In the genomic region with DNA sequence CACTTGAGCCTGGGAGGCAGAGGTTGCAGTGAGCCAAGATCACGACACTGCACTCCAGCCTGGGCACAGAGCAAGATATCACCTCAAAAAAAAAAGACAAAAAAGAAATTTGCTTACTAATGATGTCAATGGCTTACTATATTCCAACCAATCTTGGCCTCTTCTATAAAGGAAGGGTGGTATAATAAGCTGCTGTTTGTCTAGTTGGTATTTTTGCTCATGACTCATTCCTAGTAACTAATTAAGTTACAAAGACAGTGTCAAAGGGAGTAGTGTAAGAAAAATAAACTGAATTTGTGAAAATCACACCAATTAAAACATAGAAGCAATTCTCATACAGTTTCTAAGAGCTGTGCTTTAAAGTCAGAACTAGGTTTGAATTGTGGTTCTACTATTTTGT, we compare ENCODE assay signal across 20 cellular contexts.
DNase-seq lines count a peak whose midpoint lies in the region; ATAC-seq, FAIRE-seq and TF ChIP-seq lines count a peak whose summit lies in the region.
"Had no signal": no experiment of that assay in that cellular context is flagged by ENCODE, and none has a peak within 500 bp of the region (broad histone marks: within the 10 kb centered on the region; RNA-seq: fewer than 3 reads in every experiment).

No MANE protein-coding gene starts in this region.

- no peak for TF ChIP-seq CTCF in IMR-90 (conservative IDR thresholded peaks at IDR 0.05; ENCODE audit: low read depth, low read length)
- TF ChIP-seq CTCF in kidney (IDR thresholded peaks at IDR 0.05; ENCODE audit: borderline replicate concordance, extremely low read depth, insufficient read depth) = no peak
- TF ChIP-seq CTCF in GM20000 (IDR thresholded peaks at IDR 0.05; ENCODE audit: extremely low read depth, missing control alignments) = no peak

- dilution Hi-C loops in IMR-90 (cut with HindIII; ENCODE audit: low sequenced_read_pairs, unreplicated experiment) = no loop called here

- H4K8ac ChIP-seq in IMR-90 (ENCODE audit: low read depth in 2 of 2, low read length in 2 of 2) = no peak overlapping the region

- no peaks in the 10 kb centered on the region for H3K27me3 ChIP-seq in IMR-90 (ENCODE audit: control insufficient read depth, insufficient read depth, low read length)
- H3K27me3 ChIP-seq: BE2C had no signal

- no peak overlapping the region for H3K23ac ChIP-seq in IMR-90 (ENCODE audit: low read depth, low read length)

- no peak overlapping the region for H2AFZ ChIP-seq in IMR-90 (replicated peaks; ENCODE audit: low read length, poor library complexity)

- H4K91ac ChIP-seq in IMR-90 (ENCODE audit: insufficient read depth, low read depth, low read length) = no peak overlapping the region

- DNase-seq in Caki2 (ENCODE audit: low read depth) (peak; percentile 60), IMR-90 (no peak), kidney (no peak), renal cortical epithelial cell (ENCODE audit: low read depth) (peak; percentile 88), G401 (ENCODE audit: low spot score) (no peak), GM20000 (ENCODE audit: low spot score) (no peak)
- DNase-seq: BE2C; CD4-positive, alpha-beta T cell; MV-4-11; NCI-H1417 treated with DMSO at 0.1 percent for 48 hours; NCI-H1930; NCI-H2171; NCI-H446 treated with DMSO at 0.1 percent for 48 hours; NK-92 treated with Interleukin-12 subunit alpha and Interleukin-12 subunit beta, amount 100 ng/mL, for 24 hours; OCI-M1; RPMI8226; SIG-M5 had no signal

- H3K9me3 ChIP-seq in IMR-90 (ENCODE audit: control insufficient read depth, insufficient read depth, low read length) (no peaks in the 10 kb centered on the region), kidney (ENCODE audit: control insufficient read depth in 1 of 2, low read length in 2 of 2) (no peaks in the 10 kb centered on the region)
- H3K9me3 ChIP-seq: BE2C, HAP-1 had no signal

- no peak overlapping the region for H3K18ac ChIP-seq in IMR-90 (ENCODE audit: low read depth, low read length)

- H3K9me1 ChIP-seq in IMR-90 (ENCODE audit: insufficient read depth, low read length) = no peaks in the 10 kb centered on the region

- TF ChIP-seq POLR2A in IMR-90 (IDR thresholded peaks at IDR 0.05; ENCODE audit: low read depth, low read length) = no peak

- no peak for TF ChIP-seq RAD21 in IMR-90 (IDR thresholded peaks at IDR 0.05; ENCODE audit: low read length)

- in situ Hi-C loops in Caki2 (cut with HindIII; ENCODE audit: low pct_unique_long_range_greater_than_20kb, low sequenced_read_pairs) (no loop called here), IMR-90 (cut with MboI; ENCODE audit: low sequenced_read_pairs) (no loop called here), G401 (cut with HindIII; ENCODE audit: low sequenced_read_pairs) (no loop called here)

- H2BK20ac ChIP-seq in IMR-90 (ENCODE audit: low read depth, low read length) = no peak overlapping the region

- no peak for FAIRE-seq in kidney (lab: Jason Lieb, UNC)
- FAIRE-seq: K562 had no signal

- H3K36me3 ChIP-seq in IMR-90 (ENCODE audit: control insufficient read depth, insufficient read depth, low read length) (peaks cover 12% of the 10 kb centered on the region), kidney (ENCODE audit: control insufficient read depth in 1 of 2, insufficient read depth in 2 of 2, low read length in 2 of 2) (no peaks in the 10 kb centered on the region)
- H3K36me3 ChIP-seq: BE2C had no signal

- H3K56ac ChIP-seq in IMR-90 (ENCODE audit: extremely low read depth, insufficient read depth, low read length) = no peak overlapping the region

- H3K4ac ChIP-seq in IMR-90 (ENCODE audit: low read depth, low read length) = no peak overlapping the region

- no peak overlapping the region for H2BK15ac ChIP-seq in IMR-90 (ENCODE audit: low read depth, low read length)

- 0 out of 2 replicates have a peak overlapping the region, but pooled peaks have one; percentile 24 for H3K4me2 ChIP-seq in IMR-90 (ENCODE audit: low read depth, low read length)

- H2BK5ac ChIP-seq in IMR-90 (ENCODE audit: low read depth, low read length, poor library complexity, severe bottlenecking) = no peak overlapping the region

- POLR2A ChIA-PET in IMR-90 (lab: Charles Lee; ENCODE audit: unreplicated experiment) = interaction anchor here (0.6 kb wide), 1 partner anchor 33 kb away, joined by 3 read pairs; no protein-coding TSS in a partner anchor

- no peak overlapping the region for H3K4me3 ChIP-seq in IMR-90 (ENCODE audit: insufficient read depth, low read depth, low read length)
- H3K4me3 ChIP-seq in kidney (ENCODE audit: low read length in 2 of 2) = no peak overlapping the region
- H3K4me3 ChIP-seq: HAP-1, K562 had no signal

- H3K14ac ChIP-seq in IMR-90 (replicated peaks; ENCODE audit: low read depth, low read length) = no peak overlapping the region

- no peaks in the 10 kb centered on the region; the same call in 1 of the 2 replicates for H4K20me1 ChIP-seq in IMR-90 (ENCODE audit: insufficient read depth, low read length)

- H4K5ac ChIP-seq in IMR-90 (ENCODE audit: low read depth, low read length) = peak overlapping the region; percentile 43; the same call in 1 of the 2 replicates

- H3K4me1 ChIP-seq in IMR-90 (ENCODE audit: control insufficient read depth, insufficient read depth, low read length) (peaks cover 5% of the 10 kb centered on the region), kidney (ENCODE audit: control insufficient read depth in 1 of 2, insufficient read depth in 1 of 2, low read depth in 1 of 2, low read length in 2 of 2) (peaks cover 3 to 21% of the 10 kb centered on the region in 2 donors)
- H3K4me1 ChIP-seq: BE2C had no signal

- ATAC-seq in IMR-90 (ENCODE audit: low read depth) (no peak), HG02763 (IDR thresholded peaks at IDR 0.05; ENCODE audit: unreplicated experiment) (no peak)
- ATAC-seq: K562 had no signal

- CTCF ChIA-PET in IMR-90 (lab: Yijun Ruan, JAX) = interaction anchor here (0.6 kb wide), 2 partner anchors 54 to 61 kb away, joined by 4 to 5 read pairs; no protein-coding TSS in a partner anchor

- peaks cover 14 to 36% of the 10 kb centered on the region in 2 experiments for H3K79me1 ChIP-seq in IMR-90 (ENCODE audit: low read depth in 1 of 2, low read length in 2 of 2)

- WGBS in IMR-90 (ENCODE audit: extremely low coverage in 2 of 2, insufficient read length in 1 of 2), 2 experiments = no CpG with 5 or more reads among the region's 1 CpG

- H2BK120ac ChIP-seq in IMR-90 (ENCODE audit: low read depth, low read length) = no peak overlapping the region

- H3K27ac ChIP-seq in IMR-90 (ENCODE audit: insufficient read depth, low read length) (no peak overlapping the region; the same call in 1 of the 2 replicates), kidney (ENCODE audit: low read depth in 2 of 2, low read length in 2 of 2) (peak overlapping the region; percentile 29 to 51)

- intact Hi-C loops in IMR-90 (cut with micrococcal nuclease) (loop anchor here (5.0 kb wide), 1 partner anchor 73 kb away; no protein-coding TSS in a partner anchor), kidney (cut with DNase I) (no loop called here)

- H3K9ac ChIP-seq in IMR-90 (ENCODE audit: low read depth, low read length) (no peak overlapping the region), kidney (ENCODE audit: low read length in 2 of 2) (no peak overlapping the region)

- no peak overlapping the region for H2AK5ac ChIP-seq in IMR-90 (ENCODE audit: low read depth, low read length)

- no TSS peak for BruUV-seq in IMR-90 (replicated peaks; lab: Mats Ljungman, UMichigan)

- H2AK9ac ChIP-seq in IMR-90 (replicated peaks; ENCODE audit: low read depth, low read length, poor library complexity) = no peak overlapping the region

TF ChIP-seq in IMR-90, 13 proteins besides CTCF, POLR2A, EP300 and RAD21:
- TF ChIP-seq MAFK (IDR thresholded peaks at IDR 0.05; ENCODE audit: low read depth, low read length) = no peak
- TF ChIP-seq SMC3 (IDR thresholded peaks at IDR 0.05; ENCODE audit: low read depth, low read length) = no peak
- TF ChIP-seq FOS (IDR thresholded peaks at IDR 0.05; ENCODE audit: low read depth, low read length) = no peak
- TF ChIP-seq RFX5 (IDR thresholded peaks at IDR 0.05; ENCODE audit: low read depth, low read length) = no peak
- TF ChIP-seq MXI1 (IDR thresholded peaks at IDR 0.05; ENCODE audit: borderline replicate concordance, low read depth, low read length) = no peak
- no peak for TF ChIP-seq CEBPB (IDR thresholded peaks at IDR 0.05; ENCODE audit: low read depth, low read length)
- TF ChIP-seq BHLHE40 (IDR thresholded peaks at IDR 0.05; ENCODE audit: low read depth, low read length) = no peak
- TF ChIP-seq NFE2L2 (IDR thresholded peaks at IDR 0.05; ENCODE audit: low read depth, low read length) = no peak
- TF ChIP-seq CHD1 (IDR thresholded peaks at IDR 0.05; ENCODE audit: low read depth, low read length) = no peak
- TF ChIP-seq MAZ (IDR thresholded peaks at IDR 0.05; ENCODE audit: borderline replicate concordance, low read depth, low read length) = no peak
- no peak for TF ChIP-seq RCOR1 (IDR thresholded peaks at IDR 0.05; ENCODE audit: insufficient replicate concordance, low read length)
- TF ChIP-seq USF2 (IDR thresholded peaks at IDR 0.05; ENCODE audit: low read depth, low read length) = no peak
- TF ChIP-seq, protein P1, sequence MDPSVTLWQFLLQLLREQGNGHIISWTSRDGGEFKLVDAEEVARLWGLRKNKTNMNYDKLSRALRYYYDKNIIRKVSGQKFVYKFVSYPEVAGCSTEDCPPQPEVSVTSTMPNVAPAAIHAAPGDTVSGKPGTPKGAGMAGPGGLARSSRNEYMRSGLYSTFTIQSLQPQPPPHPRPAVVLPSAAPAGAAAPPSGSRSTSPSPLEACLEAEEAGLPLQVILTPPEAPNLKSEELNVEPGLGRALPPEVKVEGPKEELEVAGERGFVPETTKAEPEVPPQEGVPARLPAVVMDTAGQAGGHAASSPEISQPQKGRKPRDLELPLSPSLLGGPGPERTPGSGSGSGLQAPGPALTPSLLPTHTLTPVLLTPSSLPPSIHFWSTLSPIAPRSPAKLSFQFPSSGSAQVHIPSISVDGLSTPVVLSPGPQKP (IDR thresholded peaks at IDR 0.05; ENCODE audit: borderline replicate concordance, low read depth, low read length) = no peak

Comparison
In these comparisons a context has a peak if more than half of its experiments do, and no peak if none do; other contexts are left out.
1. DNase-seq: peak in Caki2 (single experiment) and renal cortical epithelial cell (single experiment); none in IMR-90 (single experiment), kidney (single experiment), G401 (single experiment) and GM20000 (single experiment).